Comparison of ENCODE assay signal across 26 cellular contexts in genomic region chr1:61531725-61532124, GRCh38.
"Had no signal": no experiment of that assay in that cellular context is flagged by ENCODE, and none has a peak within 500 bp of the region (broad histone marks: within the 10 kb centered on the region; RNA-seq: fewer than 3 reads in every experiment).

No MANE protein-coding gene starts in this region.

- H3K27me3 ChIP-seq: neural progenitor cell, ovary, right lobe of liver, sigmoid colon, thyroid gland, tibial nerve, upper lobe of left lung, uterus had no signal

- ATAC-seq: naive thymus-derived CD4-positive, alpha-beta T cell; natural killer cell; psoas muscle; right cardiac atrium; stimulated activated effector memory CD8-positive, alpha-beta T cell treated with anti-CD3 and anti-CD28 coated beads, Interleukin-12 subunit alpha, Interleukin-12 subunit beta, amount 100 ng/mL, for 72 hours; stimulated activated naive CD8-positive, alpha-beta T cell treated with anti-CD3 and anti-CD28 coated beads, Interleukin-15, amount 100 ng/mL, for 72 hours; stimulated activated naive CD8-positive, alpha-beta T cell treated with anti-CD3 and anti-CD28 coated beads, Interleukin-15, Interleukin-2, amounts not matched to agents 100 U/mL and 50 U/mL, for 24 hours had no signal

- H3K36me3 ChIP-seq: neural progenitor cell, ovary, right lobe of liver, sigmoid colon, thoracic aorta, thyroid gland, tibial nerve, upper lobe of left lung, uterus had no signal

- H3K4me3 ChIP-seq: neural progenitor cell, ovary, psoas muscle, right lobe of liver, sigmoid colon, thoracic aorta, thyroid gland, tibial nerve, upper lobe of left lung, uterus had no signal

- H3K4me1 ChIP-seq: neural progenitor cell, parathyroid adenoma, psoas muscle, right lobe of liver, sigmoid colon, thyroid gland, tibial nerve, upper lobe of left lung, uterus had no signal

- H3K9me3 ChIP-seq: ovary, psoas muscle, right lobe of liver, sigmoid colon, thoracic aorta, thyroid gland, tibial nerve, upper lobe of left lung, uterus had no signal

- DNase-seq: naive thymus-derived CD4-positive, alpha-beta T cell; natural killer cell; occipital lobe; ovary; posterior cingulate gyrus; psoas muscle; right cardiac atrium; right lobe of liver; sigmoid colon; small intestine; stimulated activated CD4-positive, alpha-beta T cell treated with anti-CD3 and anti-CD28 coated beads, Interleukin-15, amount 100 ng/mL, for 24 hours; stimulated activated CD4-positive, alpha-beta T cell treated with anti-CD3 and anti-CD28 coated beads, Interleukin-2, amount 100 ng/mL, for 24 hours; stimulated activated CD4-positive, alpha-beta T cell treated with anti-CD3 and anti-CD28 coated beads, Interleukin-2, amount 100 ng/mL, for 48 hours; stimulated activated CD4-positive, alpha-beta T cell treated with anti-CD3 and anti-CD28 coated beads, Interleukin-4, amount 100 ng/mL, for 24 hours; stimulated activated naive CD4-positive, alpha-beta T cell; stimulated activated naive CD8-positive, alpha-beta T cell treated with anti-CD3 and anti-CD28 coated beads, Interleukin-15, amount 100 ng/mL, for 72 hours; stimulated activated naive CD8-positive, alpha-beta T cell treated with anti-CD3 and anti-CD28 coated beads, Interleukin-15, Interleukin-2, amounts not matched to agents 100 U/mL and 50 U/mL, for 24 hours; thyroid gland; trophoblast cell; upper lobe of left lung; uterus had no signal

- H3K27ac ChIP-seq: neural progenitor cell, ovary, parathyroid adenoma, psoas muscle, right lobe of liver, sigmoid colon, thoracic aorta, thyroid gland, tibial nerve, upper lobe of left lung, uterus had no signal
